Comparison of ENCODE assay signal across 18 cellular contexts in the genomic region with DNA sequence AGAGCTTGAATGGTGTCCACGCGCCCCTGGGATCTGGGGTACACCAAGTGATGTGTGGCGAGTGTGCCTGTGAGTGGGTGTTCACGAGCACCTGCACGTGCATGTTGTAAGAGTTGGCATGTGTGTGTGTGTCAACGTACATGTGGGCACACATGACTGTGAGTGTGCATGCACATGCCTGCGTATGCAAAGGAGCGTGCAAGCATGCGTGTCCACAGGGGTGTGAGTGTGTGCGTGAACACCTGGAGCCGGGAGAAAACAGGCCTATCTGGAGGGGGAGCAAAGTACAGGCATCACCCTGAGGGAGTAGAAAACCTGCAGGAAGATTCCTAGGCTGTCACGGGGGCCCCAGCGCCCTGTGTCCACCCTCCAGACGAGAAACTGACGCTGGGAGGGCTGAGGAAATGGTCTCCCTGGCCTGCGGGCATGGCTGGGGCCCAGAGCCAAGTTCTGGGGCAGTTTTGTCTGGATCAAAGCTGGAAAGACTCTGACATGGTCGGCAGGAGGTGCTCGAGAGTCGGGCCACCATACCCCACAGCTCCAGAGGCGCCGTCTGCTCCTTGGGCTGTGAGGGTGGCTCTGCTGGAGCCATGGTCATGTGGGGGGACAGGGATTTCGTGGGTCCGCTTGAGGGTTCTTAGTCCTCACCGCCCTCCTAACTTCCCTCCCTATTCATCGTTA. TPM values are rescaled to one million over a fixed set of nuclear protein-coding genes. Genes with fewer than 3 reads are reported as not detected.
DNase-seq lines count a peak whose midpoint lies in the region; ATAC-seq and TF ChIP-seq lines count a peak whose summit lies in the region.
"Had no signal": no experiment of that assay in that cellular context is flagged by ENCODE, and none has a peak within 500 bp of the region (broad histone marks: within the 10 kb centered on the region; RNA-seq: fewer than 3 reads in every experiment).

No MANE protein-coding gene starts in this region.

- H3K9me3 Mint-ChIP-seq in CD14-positive monocyte = peaks cover 0 to 3% (median 0%) of the 10 kb centered on the region in 7 donors
- no peaks in the 10 kb centered on the region for H3K9me3 Mint-ChIP-seq in endodermal cell
- H3K9me3 Mint-ChIP-seq: stimulated activated naive CD8-positive, alpha-beta T cell treated with anti-CD3 and anti-CD28 coated beads, Interleukin-15, Interleukin-2, amounts not matched to agents 100 ng/mL and 50 ng/mL, for 24 hours; T-cell had no signal

- intact Hi-C loops in CD14-positive monocyte (cut with micrococcal nuclease) = loop anchor here in 1 of 2 donors (10.0 kb wide), 1 partner anchor 586 kb away; no protein-coding TSS in a partner anchor

- H3K27ac ChIP-seq in endodermal cell (ENCODE audit: low read depth, low read length) = no peak overlapping the region
- H3K27ac ChIP-seq: BLaER1, left lung, uterus had no signal

- TF ChIP-seq CTCF in CD14-positive monocyte (IDR thresholded peaks at IDR 0.05) = peak; percentile 2
- peak; percentile 7 for TF ChIP-seq CTCF in endodermal cell (conservative IDR thresholded peaks at IDR 0.05)

- H3K4me3 ChIP-seq in H7 (ENCODE audit: insufficient read depth, low read depth, low read length) = no peak overlapping the region
- H3K4me3 ChIP-seq in endodermal cell (ENCODE audit: low read length) = no peak overlapping the region
- H3K4me3 ChIP-seq: BLaER1, left lung, uterus had no signal

- H3K4me1 Mint-ChIP-seq in CD14-positive monocyte (no peaks in the 10 kb centered on the region), endodermal cell (peaks cover 3% of the 10 kb centered on the region)
- H3K4me1 Mint-ChIP-seq: T-cell had no signal

- no peaks in the 10 kb centered on the region for H3K4me1 ChIP-seq in endodermal cell (ENCODE audit: control insufficient read depth, insufficient read depth, low read length)
- H3K4me1 ChIP-seq: left lung, uterus had no signal

- no peaks in the 10 kb centered on the region for H3K36me3 ChIP-seq in H7 (replicated peaks; ENCODE audit: control insufficient read depth, insufficient read depth, low read length)
- no peaks in the 10 kb centered on the region for H3K36me3 ChIP-seq in endodermal cell (ENCODE audit: control insufficient read depth, insufficient read depth, low read length)
- H3K36me3 ChIP-seq: BLaER1, left lung, uterus had no signal

- H3K27me3 ChIP-seq in H7 (ENCODE audit: control insufficient read depth, insufficient read depth, low read length) = no peaks in the 10 kb centered on the region
- H3K27me3 ChIP-seq in endodermal cell (ENCODE audit: control insufficient read depth, insufficient read depth, low read length, poor library complexity, severe bottlenecking) = no peaks in the 10 kb centered on the region
- H3K27me3 ChIP-seq: BLaER1, uterus had no signal

- no peak overlapping the region for H3K27ac Mint-ChIP-seq in CD14-positive monocyte
- H3K27ac Mint-ChIP-seq in endodermal cell = no peak overlapping the region
- H3K27ac Mint-ChIP-seq: stimulated activated naive CD8-positive, alpha-beta T cell treated with anti-CD3 and anti-CD28 coated beads, Interleukin-15, Interleukin-2, amounts not matched to agents 100 ng/mL and 50 ng/mL, for 24 hours; T-cell had no signal

- H3K4me3 Mint-ChIP-seq in CD14-positive monocyte (no peak overlapping the region), endodermal cell (no peak overlapping the region)
- H3K4me3 Mint-ChIP-seq: stimulated activated naive CD8-positive, alpha-beta T cell treated with anti-CD3 and anti-CD28 coated beads, Interleukin-15, Interleukin-2, amounts not matched to agents 100 ng/mL and 50 ng/mL, for 24 hours; T-cell had no signal

- 91 to 93% methylated on average over 15 to 24 of the region's 25 CpGs for WGBS in endodermal cell (ENCODE audit: insufficient coverage in 1 of 2, insufficient read length in 1 of 2), 2 experiments

- no peaks in the 10 kb centered on the region for H3K9me3 ChIP-seq in endodermal cell (ENCODE audit: control insufficient read depth, low read length)
- H3K9me3 ChIP-seq: BLaER1, left lung, uterus had no signal

- DNase-seq in CD14-positive monocyte (ENCODE audit: low spot score) (no peak), H7 (peak; percentile 55), OCI-M1 (lab: John Stamatoyannopoulos, UW) (peak; percentile 30), endodermal cell (no peak), NCI-H1930 (lab: John Stamatoyannopoulos, UW) (no peak), NCI-H187 treated with DMSO at 0.1 percent for 48 hours (lab: John Stamatoyannopoulos, UW) (no peak)
- DNase-seq: activated CD4-positive, CD25-positive, alpha-beta regulatory T cell treated with anti-CD3 and anti-CD28 coated beads, Interleukin-2, amount 50 U/mL, for 72 hours; activated naive CD4-positive, alpha-beta T cell treated with anti-CD3 and anti-CD28 coated beads, Interleukin-2, amount 50 U/mL, for 16 hours; DMS79 treated with DMSO at 0.1 percent for 48 hours; left lung; NCI-H2107; posterior cingulate gyrus; T-cell; uterus had no signal

- H3K9ac ChIP-seq in endodermal cell (ENCODE audit: extremely low read depth, low read length, poor library complexity, severe bottlenecking) = no peak overlapping the region
- H3K9ac ChIP-seq: BLaER1 had no signal

- ATAC-seq in GM21825 (IDR thresholded peaks at IDR 0.05; ENCODE audit: unreplicated experiment) = no peak
- no peak for ATAC-seq in SK-N-SH treated with all-trans-retinoic acid at 6 μM for 48 hours
- ATAC-seq: left lung, T-cell had no signal

- peaks cover 7 to 11% (median 10%) of the 10 kb centered on the region in 3 donors for H3K27me3 Mint-ChIP-seq in CD14-positive monocyte (ENCODE audit: low read depth in 3 of 3)
- H3K27me3 Mint-ChIP-seq in endodermal cell (ENCODE audit: insufficient read depth) = peaks cover 4% of the 10 kb centered on the region

- H3K36me3 Mint-ChIP-seq in CD14-positive monocyte (no peaks in the 10 kb centered on the region), endodermal cell (ENCODE audit: low read depth) (no peaks in the 10 kb centered on the region)
- H3K36me3 Mint-ChIP-seq: T-cell had no signal

TF ChIP-seq in SK-N-SH treated with all-trans-retinoic acid at 6 μM for 48 hours, 23 proteins besides CTCF, POLR2A, EP300 and RAD21 (continues in another document):
- TF ChIP-seq, protein P1, sequence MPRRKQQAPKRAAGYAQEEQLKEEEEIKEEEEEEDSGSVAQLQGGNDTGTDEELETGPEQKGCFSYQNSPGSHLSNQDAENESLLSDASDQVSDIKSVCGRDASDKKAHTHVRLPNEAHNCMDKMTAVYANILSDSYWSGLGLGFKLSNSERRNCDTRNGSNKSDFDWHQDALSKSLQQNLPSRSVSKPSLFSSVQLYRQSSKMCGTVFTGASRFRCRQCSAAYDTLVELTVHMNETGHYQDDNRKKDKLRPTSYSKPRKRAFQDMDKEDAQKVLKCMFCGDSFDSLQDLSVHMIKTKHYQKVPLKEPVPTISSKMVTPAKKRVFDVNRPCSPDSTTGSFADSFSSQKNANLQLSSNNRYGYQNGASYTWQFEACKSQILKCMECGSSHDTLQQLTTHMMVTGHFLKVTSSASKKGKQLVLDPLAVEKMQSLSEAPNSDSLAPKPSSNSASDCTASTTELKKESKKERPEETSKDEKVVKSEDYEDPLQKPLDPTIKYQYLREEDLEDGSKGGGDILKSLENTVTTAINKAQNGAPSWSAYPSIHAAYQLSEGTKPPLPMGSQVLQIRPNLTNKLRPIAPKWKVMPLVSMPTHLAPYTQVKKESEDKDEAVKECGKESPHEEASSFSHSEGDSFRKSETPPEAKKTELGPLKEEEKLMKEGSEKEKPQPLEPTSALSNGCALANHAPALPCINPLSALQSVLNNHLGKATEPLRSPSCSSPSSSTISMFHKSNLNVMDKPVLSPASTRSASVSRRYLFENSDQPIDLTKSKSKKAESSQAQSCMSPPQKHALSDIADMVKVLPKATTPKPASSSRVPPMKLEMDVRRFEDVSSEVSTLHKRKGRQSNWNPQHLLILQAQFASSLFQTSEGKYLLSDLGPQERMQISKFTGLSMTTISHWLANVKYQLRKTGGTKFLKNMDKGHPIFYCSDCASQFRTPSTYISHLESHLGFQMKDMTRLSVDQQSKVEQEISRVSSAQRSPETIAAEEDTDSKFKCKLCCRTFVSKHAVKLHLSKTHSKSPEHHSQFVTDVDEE (CRISPR knock-in tag; IDR thresholded peaks at IDR 0.05) = no peak
- TF ChIP-seq, protein P2, sequence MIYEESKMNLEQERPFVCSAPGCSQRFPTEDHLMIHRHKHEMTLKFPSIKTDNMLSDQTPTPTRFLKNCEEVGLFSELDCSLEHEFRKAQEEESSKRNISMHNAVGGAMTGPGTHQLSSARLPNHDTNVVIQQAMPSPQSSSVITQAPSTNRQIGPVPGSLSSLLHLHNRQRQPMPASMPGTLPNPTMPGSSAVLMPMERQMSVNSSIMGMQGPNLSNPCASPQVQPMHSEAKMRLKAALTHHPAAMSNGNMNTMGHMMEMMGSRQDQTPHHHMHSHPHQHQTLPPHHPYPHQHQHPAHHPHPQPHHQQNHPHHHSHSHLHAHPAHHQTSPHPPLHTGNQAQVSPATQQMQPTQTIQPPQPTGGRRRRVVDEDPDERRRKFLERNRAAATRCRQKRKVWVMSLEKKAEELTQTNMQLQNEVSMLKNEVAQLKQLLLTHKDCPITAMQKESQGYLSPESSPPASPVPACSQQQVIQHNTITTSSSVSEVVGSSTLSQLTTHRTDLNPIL (CRISPR knock-in tag; IDR thresholded peaks at IDR 0.05; ENCODE audit: low read depth) = no peak
- TF ChIP-seq TOX (CRISPR knock-in tag; IDR thresholded peaks at IDR 0.05; ENCODE audit: borderline replicate concordance) (no peak), ZFP30 (CRISPR knock-in tag; IDR thresholded peaks at IDR 0.05) (no peak), GLIS3 (CRISPR knock-in tag; IDR thresholded peaks at IDR 0.05) (no peak), ESRRG (CRISPR knock-in tag; IDR thresholded peaks at IDR 0.05) (no peak), ZFP3 (CRISPR knock-in tag; IDR thresholded peaks at IDR 0.05) (no peak), ISL1 (CRISPR knock-in tag; IDR thresholded peaks at IDR 0.05) (no peak), TCF4 (CRISPR knock-in tag; IDR thresholded peaks at IDR 0.05; ENCODE audit: borderline replicate concordance) (no peak), ARNTL (CRISPR knock-in tag; IDR thresholded peaks at IDR 0.05; ENCODE audit: borderline replicate concordance, low read depth) (no peak), ZNF70 (CRISPR knock-in tag; IDR thresholded peaks at IDR 0.05) (no peak), SNAI2 (CRISPR knock-in tag; IDR thresholded peaks at IDR 0.05) (no peak), PPARA (CRISPR knock-in tag; IDR thresholded peaks at IDR 0.05; ENCODE audit: borderline replicate concordance) (no peak)

RNA-seq across cellular contexts. Expression of a gene that starts 31.8 kb away (rescaled TPM):
- polyA plus RNA-seq in CD14-positive monocyte = under 1 TPM; 0.29 to 0.84 TPM
- 0.69 and 1.2 TPM in 2 replicates for total RNA-seq in H7 (2014; rRNA removed; shearing (Covaris generic))
- under 1 TPM; 0.29 to 0.62 TPM for total RNA-seq in endodermal cell
- 2.9 TPM for polyA plus RNA-seq in endodermal cell (2013, experiment 1 of 2)
- polyA plus RNA-seq in endodermal cell (2013, experiment 2 of 2) = 3.2 TPM
- total RNA-seq: T-cell had no signal

RNA-seq across cellular contexts. Expression of a gene that starts 55.6 kb away (rescaled TPM):
- polyA plus RNA-seq in CD14-positive monocyte = not detected
- 10.8 and 12.7 TPM in 2 replicates for total RNA-seq in H7 (2014; rRNA removed; shearing (Covaris generic))
- 1 to 10 TPM; 1.0 to 3.8 TPM for total RNA-seq in endodermal cell
- 5.4 TPM for polyA plus RNA-seq in endodermal cell (2013, experiment 1 of 2)
- polyA plus RNA-seq in endodermal cell (2013, experiment 2 of 2) = 6.0 TPM

Comparison
In these comparisons a context has a peak if more than half of its experiments do, and no peak if none do; other contexts are left out.
1. DNase-seq: peak in H7 (single experiment) and OCI-M1 (single experiment); none in CD14-positive monocyte (single experiment), endodermal cell (single experiment), NCI-H1930 (0 of 2) and NCI-H187 treated with DMSO at 0.1 percent for 48 hours (single experiment).